In the genomic region with DNA sequence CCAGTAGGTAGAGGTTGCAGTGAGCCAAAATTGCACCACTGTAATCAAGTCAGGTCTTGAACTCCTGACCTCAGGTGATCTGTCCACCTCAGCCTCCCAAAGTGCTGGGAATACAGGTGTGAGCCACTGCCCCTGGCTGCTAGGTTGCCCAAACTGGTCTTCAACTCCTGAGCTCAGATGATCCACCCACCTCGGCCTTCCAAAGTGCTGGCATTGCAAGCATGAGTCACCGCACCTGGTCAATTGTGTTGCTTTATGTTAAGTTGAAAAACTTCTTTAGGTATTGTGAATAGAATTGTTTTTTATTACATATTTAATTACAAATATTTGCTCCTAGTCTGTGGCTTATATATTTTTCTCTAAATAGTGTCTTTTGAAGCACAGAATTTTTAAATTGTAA, we compare ENCODE assay signal across 15 cellular contexts.
DNase-seq lines count a peak whose midpoint lies in the region; ATAC-seq and TF ChIP-seq lines count a peak whose summit lies in the region.
"Had no signal": no experiment of that assay in that cellular context is flagged by ENCODE, and none has a peak within 500 bp of the region (broad histone marks: within the 10 kb centered on the region; RNA-seq: fewer than 3 reads in every experiment).

No MANE protein-coding gene starts in this region.

- ATAC-seq in GM21390 (IDR thresholded peaks at IDR 0.05; ENCODE audit: unreplicated experiment): no peak
- ATAC-seq: HCT116, HepG2 had no signal

- no peak overlapping the region for H3K4me3 ChIP-seq in mammary epithelial cell (replicated peaks in 1 of 3; ENCODE audit: insufficient read depth in 1 of 3, low read depth in 2 of 3, low read length in 3 of 3)
- H3K4me3 ChIP-seq in mesendoderm (ENCODE audit: low read length): no peak overlapping the region
- H3K4me3 ChIP-seq: GM23248 had no signal

- H3K4ac ChIP-seq in mesendoderm (ENCODE audit: low read depth, low read length): no peak overlapping the region

- no peak overlapping the region for H4K8ac ChIP-seq in mesendoderm (ENCODE audit: low read depth, low read length)

- H3K56ac ChIP-seq in mesendoderm (ENCODE audit: low read length): no peak overlapping the region

- WGBS in mammary epithelial cell (ENCODE audit: low coverage, missing lambda C conversion rate): 42% methylated on average over 2 of the region's 2 CpGs
- no CpG with 5 or more reads among the region's 2 CpGs for whole genome bisulfite sequencing in mesendoderm (ENCODE audit: extremely low coverage, insufficient coverage, low lambda C conversion rate)

- H3K9ac ChIP-seq in mammary epithelial cell (ENCODE audit: insufficient read depth, low read length) (no peak overlapping the region), mesendoderm (ENCODE audit: low read length) (no peak overlapping the region)
- H3K9ac ChIP-seq: GM23248 had no signal

- H3K27me3 ChIP-seq in mammary epithelial cell (ENCODE audit: insufficient read depth, low read length) (no peaks in the 10 kb centered on the region), mesendoderm (ENCODE audit: insufficient read depth, low read length, poor library complexity) (no peaks in the 10 kb centered on the region)

- H4K20me1 ChIP-seq in mammary epithelial cell (ENCODE audit: insufficient read depth, low read length): no peaks in the 10 kb centered on the region

- in situ Hi-C loops in mammary epithelial cell (cut with MboI; ENCODE audit: low sequenced_read_pairs in 2 of 2): no loop called here

- no peaks in the 10 kb centered on the region for H3K36me3 Mint-ChIP-seq in activated CD4-positive, alpha-beta T cell treated with anti-CD3 and anti-CD28 coated beads, Interleukin-2, amount 10 ng/mL, durations not matched to agents 7 days and 5 days (ENCODE audit: low read depth)

- peak overlapping the region; percentile 73 for H2BK120ac ChIP-seq in mesendoderm (ENCODE audit: low read depth, low read length)

- H3K4me3 Mint-ChIP-seq in activated CD4-positive, alpha-beta T cell treated with anti-CD3 and anti-CD28 coated beads, Interleukin-2, amount 10 ng/mL, durations not matched to agents 7 days and 5 days: no peak overlapping the region
- H3K4me3 Mint-ChIP-seq: B cell; CD4-positive, alpha-beta T cell had no signal

- H2BK15ac ChIP-seq in mesendoderm (replicated peaks; ENCODE audit: low read depth): no peak overlapping the region

- H3K36me3 ChIP-seq in mammary epithelial cell (ENCODE audit: insufficient read depth, low read length): no peaks in the 10 kb centered on the region
- H3K36me3 ChIP-seq in mesendoderm (ENCODE audit: control insufficient read depth, insufficient read depth, low read length): no peaks in the 10 kb centered on the region

- no peak overlapping the region for H2AFZ ChIP-seq in mammary epithelial cell (ENCODE audit: low read depth, low read length)
- H2AFZ ChIP-seq: GM23248 had no signal

- DNase-seq in COLO668 (lab: John Stamatoyannopoulos, UW; ENCODE audit: unreplicated experiment) (peak; percentile 71), DMS53 treated with DMSO at 0.1 percent for 48 hours (lab: John Stamatoyannopoulos, UW; ENCODE audit: unreplicated experiment) (peak; percentile 41), mammary epithelial cell (peak; percentile 74), mesendoderm (no peak), medulla oblongata (ENCODE audit: extremely low spot score) (no peak)
- DNase-seq in activated CD4-positive, alpha-beta T cell treated with anti-CD3 and anti-CD28 coated beads, Interleukin-2, amount 10 ng/mL, durations not matched to agents 7 days and 5 days: no peak
- DNase-seq: C1 segment of cervical spinal cord; CD4-positive, alpha-beta T cell; DND-41; GDM1; GM23248 had no signal

- no peak overlapping the region for H3K27ac ChIP-seq in mammary epithelial cell (ENCODE audit: insufficient read depth, low read depth, low read length)
- no peak overlapping the region for H3K27ac ChIP-seq in mesendoderm (ENCODE audit: low read depth, low read length)
- H3K27ac ChIP-seq: GM23248 had no signal

- no peak for TF ChIP-seq CTCF in mammary epithelial cell (conservative IDR thresholded peaks at IDR 0.05 in 1 of 2, IDR thresholded peaks at IDR 0.05 in 1 of 2; ENCODE audit: extremely low read depth in 1 of 2, insufficient read depth in 1 of 2, low read depth in 1 of 2, low read length in 2 of 2)

- H3K4me2 ChIP-seq in mammary epithelial cell (ENCODE audit: insufficient read depth, low read depth, low read length) (no peak overlapping the region), mesendoderm (ENCODE audit: low read length) (no peak overlapping the region)

- peaks cover 6% of the 10 kb centered on the region for H3K4me1 Mint-ChIP-seq in activated CD4-positive, alpha-beta T cell treated with anti-CD3 and anti-CD28 coated beads, Interleukin-2, amount 10 ng/mL, durations not matched to agents 7 days and 5 days
- H3K4me1 Mint-ChIP-seq: B cell had no signal

- H3K79me2 ChIP-seq in mammary epithelial cell (ENCODE audit: insufficient read depth, low read length): no peaks in the 10 kb centered on the region
- no peaks in the 10 kb centered on the region for H3K79me2 ChIP-seq in mesendoderm (ENCODE audit: control insufficient read depth, insufficient read depth, low read length)

- no peak overlapping the region for H3K27ac Mint-ChIP-seq in activated CD4-positive, alpha-beta T cell treated with anti-CD3 and anti-CD28 coated beads, Interleukin-2, amount 10 ng/mL, durations not matched to agents 7 days and 5 days
- H3K27ac Mint-ChIP-seq: B cell; CD4-positive, alpha-beta T cell had no signal

- H4K5ac ChIP-seq in mesendoderm (ENCODE audit: low read length): no peak overlapping the region

- H3K9me3 ChIP-seq in mammary epithelial cell (replicated peaks; ENCODE audit: insufficient read depth, low read length): no peaks in the 10 kb centered on the region

- peaks cover 38% of the 10 kb centered on the region for H3K27me3 Mint-ChIP-seq in activated CD4-positive, alpha-beta T cell treated with anti-CD3 and anti-CD28 coated beads, Interleukin-2, amount 10 ng/mL, durations not matched to agents 7 days and 5 days

- no peak overlapping the region for H3K18ac ChIP-seq in mesendoderm (ENCODE audit: low read length)

- H2AK5ac ChIP-seq in mesendoderm (ENCODE audit: low read length): no peak overlapping the region

- intact Hi-C loops in mammary epithelial cell (cut with micrococcal nuclease): no loop called here

- CTCF ChIA-PET in mammary epithelial cell (lab: Charles Lee; ENCODE audit: low non-redundant PET): no interaction called here
- CTCF ChIA-PET in activated CD4-positive, alpha-beta T cell treated with anti-CD3 and anti-CD28 coated beads, Interleukin-2, amount 10 ng/mL, durations not matched to agents 7 days and 5 days (lab: Charles Lee): interaction anchor here (0.7 kb wide), 1 partner anchor 507 kb away, joined by 3 read pairs; no protein-coding TSS in a partner anchor

- BruUV-seq in mammary epithelial cell (replicated peaks; lab: Mats Ljungman, UMichigan): no TSS peak

- H3K9me3 Mint-ChIP-seq in activated CD4-positive, alpha-beta T cell treated with anti-CD3 and anti-CD28 coated beads, Interleukin-2, amount 10 ng/mL, durations not matched to agents 7 days and 5 days: no peaks in the 10 kb centered on the region

- POLR2A ChIA-PET in activated CD4-positive, alpha-beta T cell treated with anti-CD3 and anti-CD28 coated beads, Interleukin-2, amount 10 ng/mL, durations not matched to agents 7 days and 5 days (lab: Charles Lee): interaction anchor here (0.6 kb wide), 1 partner anchor 187 kb away, joined by 3 read pairs; no protein-coding TSS in a partner anchor

- H3K79me1 ChIP-seq in mesendoderm (ENCODE audit: low read length): no peaks in the 10 kb centered on the region

- dilution Hi-C loops in mammary epithelial cell (cut with HindIII; ENCODE audit: low sequenced_read_pairs): no loop called here

- H2BK5ac ChIP-seq in mesendoderm (ENCODE audit: low read length): no peak overlapping the region

- H3K4me1 ChIP-seq in mammary epithelial cell (ENCODE audit: insufficient read depth, low read length): no peaks in the 10 kb centered on the region
- H3K4me1 ChIP-seq in mesendoderm (ENCODE audit: control insufficient read depth, low read depth, low read length): no peaks in the 10 kb centered on the region

- H3K23ac ChIP-seq in mesendoderm (ENCODE audit: low read length): no peak overlapping the region

Comparison
In these comparisons a context has a peak if more than half of its experiments do, and no peak if none do; other contexts are left out.
1. DNase-seq: peak in COLO668 (single experiment), DMS53 treated with DMSO at 0.1 percent for 48 hours (single experiment) and mammary epithelial cell (single experiment); none in mesendoderm (single experiment), medulla oblongata (single experiment) and activated CD4-positive, alpha-beta T cell treated with anti-CD3 and anti-CD28 coated beads, Interleukin-2, amount 10 ng/mL, durations not matched to agents 7 days and 5 days (single experiment).